21 cellular contexts compared by ENCODE assay signal in genomic region chr2:62204998-62205496, GRCh38. TPM values are rescaled to one million over a fixed set of nuclear protein-coding genes. Genes with fewer than 3 reads are reported as not detected.
DNase-seq lines count a peak whose midpoint lies in the region; ATAC-seq, FAIRE-seq and TF ChIP-seq lines count a peak whose summit lies in the region.
"Had no signal": no experiment of that assay in that cellular context is flagged by ENCODE, and none has a peak within 500 bp of the region (broad histone marks: within the 10 kb centered on the region; RNA-seq: fewer than 3 reads in every experiment).

No MANE protein-coding gene starts in this region.

- DNase-seq in activated T-cell treated with anti-CD3 and anti-CD28 coated beads, Interleukin-2, amount 50 U/mL, for 24 hours: no peak
- DNase-seq in activated T-cell treated with anti-CD3 and anti-CD28 coated beads, Interleukin-2, amount 50 U/mL, for 1 hour: no peak
- DNase-seq in NOMO-1 treated with dmso at 0.1 percent for 144 hours (lab: John Stamatoyannopoulos, UW; ENCODE audit: unreplicated experiment) (peak; percentile 23), coronary artery (ENCODE audit: low spot score) (peak; percentile 78), trophoblast cell (no peak), small intestine (no peak), putamen (ENCODE audit: low spot score) (no peak)
- DNase-seq: activated CD4-positive, alpha-beta T cell treated with anti-CD3 and anti-CD28 coated beads, Interleukin-2, amount 10 ng/mL, durations not matched to agents 24 days and 14 days; aorta; DMS153; effector CD8-positive, alpha-beta T cell; NCI-H1436; NCI-H2171; NCI-H526 treated with DMSO at 0.1 percent for 48 hours; SHP77 had no signal

- no peaks in the 10 kb centered on the region for H3K27me3 ChIP-seq in trophoblast cell (ENCODE audit: insufficient read depth, low read length)
- no peaks in the 10 kb centered on the region for H3K27me3 ChIP-seq in small intestine (ENCODE audit: control insufficient read depth in 2 of 2, insufficient read depth in 2 of 2, low read length in 2 of 2)
- H3K27me3 ChIP-seq: BLaER1, suprapubic skin had no signal

- no peak overlapping the region for H2AFZ ChIP-seq in trophoblast cell (ENCODE audit: insufficient read depth, low read length, poor library complexity)

- WGBS in trophoblast cell (ENCODE audit: extremely low coverage, insufficient coverage, insufficient read length): no CpG with 5 or more reads among the region's 14 CpGs
- whole genome bisulfite sequencing in small intestine, 3 donors: 88 to 93% (median 88%) methylated on average over 14 of the region's 14 CpGs

- H3K14ac ChIP-seq in trophoblast cell (ENCODE audit: low read length): no peak overlapping the region

- H3K9ac ChIP-seq in trophoblast cell (ENCODE audit: low read length): no peak overlapping the region
- H3K9ac ChIP-seq: BLaER1 had no signal

- H2AK5ac ChIP-seq in trophoblast cell (ENCODE audit: low read length): no peak overlapping the region

- no peak overlapping the region for H3K4me3 Mint-ChIP-seq in activated T-cell treated with anti-CD3 and anti-CD28 coated beads, Interleukin-2, amount 50 U/mL, for 24 hours
- H3K4me3 Mint-ChIP-seq: activated CD4-positive, alpha-beta T cell treated with anti-CD3 and anti-CD28 coated beads, Interleukin-2, amount 10 ng/mL, durations not matched to agents 24 days and 14 days had no signal

- H3K27ac Mint-ChIP-seq in activated T-cell treated with anti-CD3 and anti-CD28 coated beads, Interleukin-2, amount 50 U/mL, for 24 hours: peak overlapping the region; percentile 9

- ATAC-seq in HG03095 (IDR thresholded peaks at IDR 0.05; ENCODE audit: unreplicated experiment): no peak
- ATAC-seq: HepG2, left lobe of liver had no signal

- H3K4me3 ChIP-seq in coronary artery (peak overlapping the region; percentile 46), trophoblast cell (ENCODE audit: low read depth, low read length) (no peak overlapping the region), small intestine (ENCODE audit: low read depth in 1 of 2, low read length in 2 of 2) (no peak overlapping the region)
- H3K4me3 ChIP-seq: BLaER1, suprapubic skin had no signal

- peaks cover 100% of the 10 kb centered on the region for H3K4me1 Mint-ChIP-seq in activated T-cell treated with anti-CD3 and anti-CD28 coated beads, Interleukin-2, amount 50 U/mL, for 24 hours (ENCODE audit: low read depth)

- H4K8ac ChIP-seq in trophoblast cell (ENCODE audit: low read depth, low read length): no peak overlapping the region

- no peak for FAIRE-seq in small intestine (lab: Jason Lieb, UNC)
- FAIRE-seq: G401.6, HepG2 had no signal

- no peaks in the 10 kb centered on the region for H3K27me3 Mint-ChIP-seq in activated T-cell treated with anti-CD3 and anti-CD28 coated beads, Interleukin-2, amount 50 U/mL, for 24 hours
- H3K27me3 Mint-ChIP-seq: activated CD4-positive, alpha-beta T cell treated with anti-CD3 and anti-CD28 coated beads, Interleukin-2, amount 10 ng/mL, durations not matched to agents 24 days and 14 days had no signal

- H3K18ac ChIP-seq in trophoblast cell (ENCODE audit: low read length): no peak overlapping the region

- H3K27ac ChIP-seq in coronary artery (peak overlapping the region; percentile 79 to 87), trophoblast cell (ENCODE audit: low read depth, low read length) (no peak overlapping the region), small intestine (ENCODE audit: low read depth in 1 of 2, low read length in 1 of 2) (no peak overlapping the region)
- H3K27ac ChIP-seq: BLaER1, suprapubic skin had no signal

- H4K91ac ChIP-seq in trophoblast cell (ENCODE audit: low read depth, low read length): no peak overlapping the region

- peaks cover 44% of the 10 kb centered on the region for H3K79me2 ChIP-seq in trophoblast cell (ENCODE audit: control insufficient read depth, insufficient read depth, low read length, poor library complexity)

- no peak overlapping the region for H2BK5ac ChIP-seq in trophoblast cell (ENCODE audit: low read depth, low read length, poor library complexity)

- peak overlapping the region; percentile 71 for H3K4ac ChIP-seq in trophoblast cell (ENCODE audit: low read depth, low read length)

- no peak overlapping the region for H2BK12ac ChIP-seq in trophoblast cell (ENCODE audit: low read length)

- no peak for TF ChIP-seq CTCF in coronary artery (IDR thresholded peaks at IDR 0.05)

- H3K36me3 ChIP-seq in trophoblast cell (ENCODE audit: control insufficient read depth in 1 of 2, insufficient read depth in 2 of 2, low read length in 2 of 2) (no peaks in the 10 kb centered on the region), small intestine (ENCODE audit: control insufficient read depth in 2 of 2, insufficient read depth in 2 of 2, low read length in 2 of 2) (no peaks in the 10 kb centered on the region)
- H3K36me3 ChIP-seq: suprapubic skin had no signal

- no peak overlapping the region for H3K23ac ChIP-seq in trophoblast cell (ENCODE audit: low read length)

- H3K4me1 ChIP-seq in trophoblast cell (ENCODE audit: control insufficient read depth in 1 of 2, insufficient read depth in 2 of 2, low read length in 2 of 2): peaks cover 6 to 7% of the 10 kb centered on the region in 2 experiments
- peaks cover 10 to 20% of the 10 kb centered on the region in 2 donors for H3K4me1 ChIP-seq in small intestine (ENCODE audit: control insufficient read depth in 2 of 2, insufficient read depth in 1 of 2, low read depth in 1 of 2, low read length in 1 of 2)

- H3K79me1 ChIP-seq in trophoblast cell (ENCODE audit: low read length): no peaks in the 10 kb centered on the region

- H4K12ac ChIP-seq in trophoblast cell (ENCODE audit: low read depth, low read length): no peak overlapping the region

- no peak overlapping the region for H2BK120ac ChIP-seq in trophoblast cell (ENCODE audit: insufficient read depth, low read length, poor library complexity)

- H3K9me3 ChIP-seq in trophoblast cell (ENCODE audit: insufficient read depth, low read depth, low read length) (no peaks in the 10 kb centered on the region), small intestine (ENCODE audit: control insufficient read depth, low read depth) (no peaks in the 10 kb centered on the region)
- H3K9me3 ChIP-seq: suprapubic skin had no signal

- no peak overlapping the region for H3K4me2 ChIP-seq in trophoblast cell (ENCODE audit: low read length)
- H3K4me2 ChIP-seq: BLaER1 had no signal

- peaks cover 44% of the 10 kb centered on the region for H3K36me3 Mint-ChIP-seq in activated T-cell treated with anti-CD3 and anti-CD28 coated beads, Interleukin-2, amount 50 U/mL, for 24 hours (ENCODE audit: low read depth)

- no peaks in the 10 kb centered on the region for H3K9me3 Mint-ChIP-seq in activated T-cell treated with anti-CD3 and anti-CD28 coated beads, Interleukin-2, amount 50 U/mL, for 24 hours
- H3K9me3 Mint-ChIP-seq: activated CD4-positive, alpha-beta T cell treated with anti-CD3 and anti-CD28 coated beads, Interleukin-2, amount 10 ng/mL, durations not matched to agents 24 days and 14 days had no signal

RNA-seq across cellular contexts. Expression of gene B3GNT2, which starts 9.1 kb away (rescaled TPM):
- polyA plus RNA-seq in trophoblast cell (2013): 24.8 and 26.0 TPM in 2 replicates
- 10 to 100 TPM; 13.4 to 24.3 (median 14.1) TPM for polyA plus RNA-seq in small intestine

Comparison
In these comparisons a context has a peak if more than half of its experiments do, and no peak if none do; other contexts are left out.
1. DNase-seq: peak in NOMO-1 treated with dmso at 0.1 percent for 144 hours (single experiment) and coronary artery (single experiment); none in activated T-cell treated with anti-CD3 and anti-CD28 coated beads, Interleukin-2, amount 50 U/mL, for 24 hours (single experiment), activated T-cell treated with anti-CD3 and anti-CD28 coated beads, Interleukin-2, amount 50 U/mL, for 1 hour (single experiment), trophoblast cell (0 of 2), small intestine (single experiment) and putamen (single experiment).
2. H3K27ac ChIP-seq: peak in coronary artery (2 of 2); none in trophoblast cell (single experiment) and small intestine (0 of 2).